8 cellular contexts compared by ENCODE assay signal in the genomic region with DNA sequence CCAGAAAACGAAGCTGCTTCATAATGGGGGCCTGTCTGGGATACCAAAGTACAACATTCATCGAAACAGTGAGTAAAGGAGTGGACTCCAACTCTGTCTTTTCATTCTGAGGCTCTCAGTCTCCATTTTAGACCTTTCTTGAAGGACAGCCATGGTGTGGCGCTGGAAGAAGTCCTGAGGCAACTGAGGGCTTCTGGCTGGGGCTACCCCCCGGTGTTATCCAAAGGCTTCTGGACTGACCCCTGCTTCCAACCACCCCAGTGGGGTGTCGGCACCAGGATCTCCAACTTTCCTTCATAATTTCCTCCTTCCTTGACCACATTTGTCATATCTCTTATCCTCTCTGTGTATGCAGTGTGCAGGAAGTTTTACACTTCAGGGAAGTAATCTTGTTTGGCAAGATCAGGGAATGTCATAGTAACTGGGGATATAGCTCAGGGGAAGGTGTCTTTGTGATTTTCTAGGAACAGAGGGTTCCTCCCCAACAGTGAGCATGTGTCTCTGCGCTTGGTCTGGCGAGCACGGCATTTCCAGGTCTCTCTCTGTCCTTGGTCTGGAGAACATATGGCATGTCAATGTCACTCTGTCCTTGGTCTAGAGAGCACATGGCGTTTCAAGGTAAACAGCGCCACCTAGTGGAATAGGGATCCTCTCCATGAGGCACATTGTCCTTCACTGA. TPM values are rescaled to one million over a fixed set of nuclear protein-coding genes. Genes with fewer than 3 reads are reported as not detected.
A peak's percentile ranks its signal among the peaks of the same experiment; 100 is the strongest.
DNase-seq lines count a peak whose midpoint lies in the region; ATAC-seq and TF ChIP-seq lines count a peak whose summit lies in the region.

No MANE protein-coding gene starts in this region.

- no peak overlapping the region for H3K27ac ChIP-seq in DOHH2 (ENCODE audit: low read depth, low read length)

- peak overlapping the region; percentile 21; the same call in 1 of the 2 replicates for H3K4me2 ChIP-seq in DOHH2 (ENCODE audit: low read length)
- no peak overlapping the region for H3K4me2 ChIP-seq in Loucy (ENCODE audit: low read depth, low read length, poor library complexity, severe bottlenecking)

- DNase-seq in SK-MEL-5 (ENCODE audit: low read depth, low spot score) (peak; percentile 89), glomerular visceral epithelial cell (ENCODE audit: extremely low spot score) (peak; percentile 65), retinal pigment epithelial cell (ENCODE audit: low read depth) (no peak), DMS79 treated with DMSO at 0.1 percent for 48 hours (lab: John Stamatoyannopoulos, UW) (no peak)
- peak; percentile 70 for DNase-seq in activated gamma-delta T cell treated with anti-CD3 and anti-CD28 coated beads, Interleukin-2, amount 50 U/mL, for 16 hours (ENCODE audit: low read depth)

- H4K20me1 ChIP-seq in DOHH2 (ENCODE audit: control insufficient read depth, insufficient read depth, low read depth, low read length) (no peaks in the 10 kb centered on the region), Loucy (ENCODE audit: insufficient read depth, low read length, poor library complexity, severe bottlenecking) (no peaks in the 10 kb centered on the region)

- no peaks in the 10 kb centered on the region for H3K9me3 ChIP-seq in DOHH2 (ENCODE audit: control insufficient read depth, insufficient read depth, low read length)
- H3K9me3 ChIP-seq in Loucy (ENCODE audit: insufficient read depth, low read depth, low read length): no peaks in the 10 kb centered on the region

- ATAC-seq in GM19467 (IDR thresholded peaks at IDR 0.05; ENCODE audit: unreplicated experiment): no peak

- no peaks in the 10 kb centered on the region for H3K36me3 ChIP-seq in DOHH2 (ENCODE audit: control insufficient read depth, low read length)
- H3K36me3 ChIP-seq in Loucy (ENCODE audit: insufficient read depth, low read length): no peaks in the 10 kb centered on the region

- H3K9me2 ChIP-seq in DOHH2 (replicated peaks; ENCODE audit: control insufficient read depth, low read length) (no peaks in the 10 kb centered on the region), Loucy (replicated peaks; ENCODE audit: low read depth, low read length) (no peaks in the 10 kb centered on the region)

- H3K9ac ChIP-seq in Loucy (ENCODE audit: low read depth, low read length, poor library complexity, severe bottlenecking): no peak overlapping the region

- H3F3A ChIP-seq in DOHH2 (ENCODE audit: control insufficient read depth, insufficient read depth): no peaks in the 10 kb centered on the region
- H3F3A ChIP-seq in Loucy (ENCODE audit: low read depth): no peaks in the 10 kb centered on the region

- peak overlapping the region; percentile 68 for H2AFZ ChIP-seq in Loucy (ENCODE audit: low read length)

- H3K79me2 ChIP-seq in DOHH2 (ENCODE audit: control insufficient read depth, low read length): no peaks in the 10 kb centered on the region
- no peaks in the 10 kb centered on the region for H3K79me2 ChIP-seq in Loucy (ENCODE audit: insufficient read depth, low read length)

- in situ Hi-C loops in SK-MEL-5 (cut with HindIII; ENCODE audit: low pct_unique_long_range_greater_than_20kb, low sequenced_read_pairs): no loop called here

- no peak overlapping the region for H3K4me3 ChIP-seq in DOHH2 (ENCODE audit: low read length)
- no peak overlapping the region for H3K4me3 ChIP-seq in Loucy (ENCODE audit: low read length, poor library complexity, severe bottlenecking)
- H3K4me3 ChIP-seq in retinal pigment epithelial cell (ENCODE audit: low read length): no peak overlapping the region

- H3K27me3 ChIP-seq in DOHH2 (ENCODE audit: control insufficient read depth, low read length) (peaks cover 6% of the 10 kb centered on the region; the same call in 1 of the 2 replicates), Loucy (ENCODE audit: insufficient read depth, low read length, poor library complexity, severe bottlenecking) (no peaks in the 10 kb centered on the region)

- peak; percentile 91 for TF ChIP-seq CTCF in DOHH2 (IDR thresholded peaks at IDR 0.05; ENCODE audit: low read depth, low read length, poor library complexity, severe bottlenecking)
- TF ChIP-seq CTCF in Loucy (conservative IDR thresholded peaks at IDR 0.05; ENCODE audit: low read length): peak; percentile 91
- peak; percentile 73 for TF ChIP-seq CTCF in retinal pigment epithelial cell (conservative IDR thresholded peaks at IDR 0.05; ENCODE audit: low read depth, low read length)

- H3K4me1 ChIP-seq in DOHH2 (ENCODE audit: control insufficient read depth, low read length): peaks cover 4% of the 10 kb centered on the region
- H3K4me1 ChIP-seq in Loucy (ENCODE audit: insufficient read depth, low read length, poor library complexity, severe bottlenecking): no peaks in the 10 kb centered on the region

RNA-seq across cellular contexts. Expression of a gene that starts 19.4 kb away (rescaled TPM):
- 40.7 and 46.8 TPM in 2 replicates for total RNA-seq in SK-MEL-5 (2014; rRNA removed; shearing (Covaris generic))
- polyA plus RNA-seq in SK-MEL-5 (2015; cell fraction: cytosol; rRNA removed): 48.7 and 55.6 TPM in 2 replicates
- 83.4 and 95.4 TPM in 2 replicates for polyA plus RNA-seq in SK-MEL-5 (2015; cell fraction: nucleus; rRNA removed)

RNA-seq across cellular contexts. Expression of a gene that starts 51.2 kb away (rescaled TPM):
- 0.35 and 0.50 TPM in 2 replicates for total RNA-seq in SK-MEL-5 (2014; rRNA removed; shearing (Covaris generic))
- 0.25 and 0.41 TPM in 2 replicates for polyA plus RNA-seq in SK-MEL-5 (2015; cell fraction: cytosol; rRNA removed)
- 0.96 and 1.1 TPM in 2 replicates for polyA plus RNA-seq in SK-MEL-5 (2015; cell fraction: nucleus; rRNA removed)

RNA-seq across cellular contexts. Expression of a gene that starts 51.3 kb away (rescaled TPM):
- 0.32 and 2.6 TPM in 2 replicates for total RNA-seq in SK-MEL-5 (2014; rRNA removed; shearing (Covaris generic))
- 0.33 and 0.46 TPM in 2 replicates for polyA plus RNA-seq in SK-MEL-5 (2015; cell fraction: cytosol; rRNA removed)
- 11.3 and 15.3 TPM in 2 replicates for polyA plus RNA-seq in SK-MEL-5 (2015; cell fraction: nucleus; rRNA removed)

RNA-seq across cellular contexts. Expression of a gene that starts 51.4 kb away (rescaled TPM):
- total RNA-seq in SK-MEL-5 (2014; rRNA removed; shearing (Covaris generic)): 0.74 and 0.85 TPM in 2 replicates
- polyA plus RNA-seq in SK-MEL-5 (2015; cell fraction: cytosol; rRNA removed): 0.46 and 0.72 TPM in 2 replicates
- polyA plus RNA-seq in SK-MEL-5 (2015; cell fraction: nucleus; rRNA removed): 27.1 and 34.7 TPM in 2 replicates

Comparison
In these comparisons a context has a peak if more than half of its experiments do, and no peak if none do; other contexts are left out.
1. DNase-seq: peak in SK-MEL-5 (single experiment), activated gamma-delta T cell treated with anti-CD3 and anti-CD28 coated beads, Interleukin-2, amount 50 U/mL, for 16 hours (single experiment) and glomerular visceral epithelial cell (single experiment); none in retinal pigment epithelial cell (single experiment) and DMS79 treated with DMSO at 0.1 percent for 48 hours (single experiment).
2. Peak in every context shown above with its lines, with median percentiles within 50 percentile points of each other: CTCF ChIP-seq.